In genomic region chr10:130790339-130790738, GRCh38 we compare ENCODE assay signal across 36 cellular contexts.
A peak's percentile ranks its signal among the peaks of the same experiment; 100 is the strongest.
DNase-seq lines count a peak whose midpoint lies in the region; ATAC-seq, FAIRE-seq and TF ChIP-seq lines count a peak whose summit lies in the region.
"Had no signal": no experiment of that assay in that cellular context is flagged by ENCODE, and none has a peak within 500 bp of the region (broad histone marks: within the 10 kb centered on the region; RNA-seq: fewer than 3 reads in every experiment).

No MANE protein-coding gene starts in this region.

- H2AK9ac ChIP-seq in IMR-90 (replicated peaks; ENCODE audit: low read depth, low read length, poor library complexity), result peak overlapping the region; percentile 60

- H3K4ac ChIP-seq in IMR-90 (ENCODE audit: low read depth, low read length), result no peak overlapping the region

- in situ Hi-C loops in Caki2 (cut with HindIII; ENCODE audit: low pct_unique_long_range_greater_than_20kb, low sequenced_read_pairs), result no loop called here
- in situ Hi-C loops in IMR-90 (cut with MboI; ENCODE audit: low sequenced_read_pairs), result no loop called here

- H3K79me2 ChIP-seq in GM23338 (replicated peaks; ENCODE audit: insufficient read depth), result no peaks in the 10 kb centered on the region

- no peaks in the 10 kb centered on the region for H3K27me3 ChIP-seq in IMR-90 (ENCODE audit: control insufficient read depth, insufficient read depth, low read length)
- no peaks in the 10 kb centered on the region for H3K27me3 ChIP-seq in GM23338 (ENCODE audit: insufficient read depth)
- H3K27me3 ChIP-seq: BE2C, cardiac muscle cell, gastrocnemius medialis, neural progenitor cell, right atrium auricular region, spleen had no signal

- POLR2A ChIA-PET in IMR-90 (lab: Charles Lee; ENCODE audit: unreplicated experiment), result no interaction called here

- H3K27me3 Mint-ChIP-seq in GM23338 (ENCODE audit: insufficient read depth, low read depth, poor library complexity), result peaks cover 5% of the 10 kb centered on the region

- H2BK20ac ChIP-seq in IMR-90 (ENCODE audit: low read depth, low read length), result no peak overlapping the region

- no peaks in the 10 kb centered on the region for H3F3A ChIP-seq in GM23338 (replicated peaks; ENCODE audit: low read depth)

- H3K9me1 ChIP-seq in IMR-90 (ENCODE audit: insufficient read depth, low read length), result no peaks in the 10 kb centered on the region

- H3K4me1 ChIP-seq in IMR-90 (ENCODE audit: control insufficient read depth, insufficient read depth, low read length), result no peaks in the 10 kb centered on the region
- no peaks in the 10 kb centered on the region for H3K4me1 ChIP-seq in GM23338 (ENCODE audit: insufficient read depth)
- H3K4me1 ChIP-seq: BE2C, esophagus squamous epithelium, gastrocnemius medialis, neural progenitor cell, right atrium auricular region, spleen had no signal

- H3K9me3 Mint-ChIP-seq in GM23338, result peaks cover 27% of the 10 kb centered on the region
- H3K9me3 Mint-ChIP-seq: activated naive CD4-positive, alpha-beta T cell treated with anti-CD3 and anti-CD28 coated beads, Interleukin-2, amount 50 U/mL, for 72 hours; CD8-positive, alpha-beta T cell; stimulated activated naive CD8-positive, alpha-beta T cell treated with anti-CD3 and anti-CD28 coated beads, Interleukin-15, amount 100 ng/mL, for 72 hours had no signal

- H3K56ac ChIP-seq in IMR-90 (ENCODE audit: extremely low read depth, insufficient read depth, low read length), result no peak overlapping the region

- no peak overlapping the region for H4K8ac ChIP-seq in IMR-90 (ENCODE audit: low read depth in 2 of 2, low read length in 2 of 2)

- no peaks in the 10 kb centered on the region for H3K4me1 Mint-ChIP-seq in GM23338
- H3K4me1 Mint-ChIP-seq: neural progenitor cell; stimulated activated naive CD8-positive, alpha-beta T cell treated with anti-CD3 and anti-CD28 coated beads, Interleukin-15, amount 100 ng/mL, for 72 hours had no signal

- no peak overlapping the region for H4K5ac ChIP-seq in IMR-90 (ENCODE audit: low read depth, low read length)

- H3K4me2 ChIP-seq in IMR-90 (ENCODE audit: low read depth, low read length) (no peak overlapping the region), GM23338 (no peak overlapping the region)
- H3K4me2 ChIP-seq: neural progenitor cell had no signal

- intact Hi-C loops in IMR-90 (cut with micrococcal nuclease), result no loop called here

- H3K14ac ChIP-seq in IMR-90 (replicated peaks; ENCODE audit: low read depth, low read length), result no peak overlapping the region

- no peaks in the 10 kb centered on the region for H3K79me1 ChIP-seq in IMR-90 (ENCODE audit: low read depth in 1 of 2, low read length in 2 of 2)

- no peak for FAIRE-seq in RCC 7860 (lab: Jason Lieb, UNC)

- dilution Hi-C loops in IMR-90 (cut with HindIII; ENCODE audit: low sequenced_read_pairs, unreplicated experiment), result no loop called here

- 75% methylated on average over 1 of the region's 2 CpGs; no CpG with 5 or more reads in 1 of the 2 experiments for WGBS in IMR-90 (ENCODE audit: extremely low coverage in 2 of 2, insufficient read length in 1 of 2), 2 experiments

- no peaks in the 10 kb centered on the region for H3K36me3 ChIP-seq in IMR-90 (ENCODE audit: control insufficient read depth, insufficient read depth, low read length)
- no peaks in the 10 kb centered on the region for H3K36me3 ChIP-seq in GM23338 (ENCODE audit: insufficient read depth)
- H3K36me3 ChIP-seq: BE2C, cardiac muscle cell, esophagus squamous epithelium, gastrocnemius medialis, neural progenitor cell, right atrium auricular region, spleen, thoracic aorta, WERI-Rb-1 had no signal

- H3K18ac ChIP-seq in IMR-90 (ENCODE audit: low read depth, low read length), result no peak overlapping the region

- no peak overlapping the region for H3K4me3 ChIP-seq in IMR-90 (ENCODE audit: insufficient read depth, low read depth, low read length)
- no peak overlapping the region for H3K4me3 ChIP-seq in GM23338
- H3K4me3 ChIP-seq: cardiac muscle cell, esophagus squamous epithelium, gastrocnemius medialis, neural progenitor cell, right atrium auricular region, spleen, thoracic aorta had no signal

- H4K20me1 ChIP-seq in IMR-90 (ENCODE audit: insufficient read depth, low read length), result no peaks in the 10 kb centered on the region
- H4K20me1 ChIP-seq in GM23338 (replicated peaks; ENCODE audit: insufficient read depth), result no peaks in the 10 kb centered on the region

- peak overlapping the region; percentile 70 for H2BK5ac ChIP-seq in IMR-90 (ENCODE audit: low read depth, low read length, poor library complexity, severe bottlenecking)

- ATAC-seq in IMR-90 (ENCODE audit: low read depth) (no peak), omental fat pad (ENCODE audit: low FRiP score) (peak; percentile 41), GM23338 (no peak)
- ATAC-seq: activated naive CD4-positive, alpha-beta T cell treated with anti-CD3 and anti-CD28 coated beads, Interleukin-2, amount 50 U/mL, for 72 hours; CD8-positive, alpha-beta T cell; gastrocnemius medialis; Panc1; stimulated activated naive CD8-positive, alpha-beta T cell treated with anti-CD3 and anti-CD28 coated beads, Interleukin-15, amount 100 ng/mL, for 72 hours had no signal

- TF ChIP-seq RAD21 in IMR-90 (IDR thresholded peaks at IDR 0.05; ENCODE audit: low read length), result no peak

- H2BK120ac ChIP-seq in IMR-90 (ENCODE audit: low read depth, low read length), result no peak overlapping the region

- DNase-seq in Caki2 (ENCODE audit: low read depth), result peak; percentile 3
- no peak for DNase-seq in IMR-90
- DNase-seq in fibroblast of gingiva (ENCODE audit: low read depth), result peak; percentile 8
- DNase-seq in omental fat pad (ENCODE audit: low spot score), result no peak
- no peak for DNase-seq in RCC 7860 (ENCODE audit: low spot score)
- DNase-seq in AG08395 (ENCODE audit: low spot score), result no peak
- DNase-seq in GM23338 (ENCODE audit: low spot score), result no peak
- no peak for DNase-seq in Ammon's horn (ENCODE audit: low spot score)
- DNase-seq: activated CD4-positive, alpha-beta T cell treated with anti-CD3 and anti-CD28 coated beads for 4 hours; activated CD8-positive, alpha-beta memory T cell treated with anti-CD3 and anti-CD28 coated beads for 24 hours; anterior cingulate cortex; BE2C; CD8-positive, alpha-beta T cell; cortex of kidney; DMS 273 treated with DMSO at 0.1 percent for 48 hours; esophagus squamous epithelium; gastrocnemius medialis; H7; Karpas-422; left cardiac atrium; mesendoderm; NCI-H1436; NCI-H2081; NCI-H345; spleen; stimulated activated CD4-positive, alpha-beta T cell treated with anti-CD3 and anti-CD28 coated beads, Interleukin-2, amount 100 ng/mL, for 24 hours; stimulated activated naive CD8-positive, alpha-beta T cell treated with anti-CD3 and anti-CD28 coated beads, Interleukin-15, amount 100 ng/mL, for 72 hours; SW 1271; T1000; WERI-Rb-1 had no signal

- peaks cover 56% of the 10 kb centered on the region for H3K9me3 ChIP-seq in IMR-90 (ENCODE audit: control insufficient read depth, insufficient read depth, low read length)
- H3K9me3 ChIP-seq: BE2C, esophagus squamous epithelium, gastrocnemius medialis, right atrium auricular region, thoracic aorta had no signal

- H2BK15ac ChIP-seq in IMR-90 (ENCODE audit: low read depth, low read length), result no peak overlapping the region

- peaks cover 15% of the 10 kb centered on the region for H3K36me3 Mint-ChIP-seq in GM23338 (ENCODE audit: low read depth)
- H3K36me3 Mint-ChIP-seq: activated naive CD4-positive, alpha-beta T cell treated with anti-CD3 and anti-CD28 coated beads, Interleukin-2, amount 50 U/mL, for 72 hours; CD8-positive, alpha-beta T cell; neural progenitor cell had no signal

- TF ChIP-seq CTCF in IMR-90 (conservative IDR thresholded peaks at IDR 0.05; ENCODE audit: low read depth, low read length) (no peak), omental fat pad (IDR thresholded peaks at IDR 0.05) (no peak), GM23338 (conservative IDR thresholded peaks at IDR 0.05; ENCODE audit: low read depth in 2 of 2) (no peak)

- H4K91ac ChIP-seq in IMR-90 (ENCODE audit: insufficient read depth, low read depth, low read length), result no peak overlapping the region

- H3K27ac Mint-ChIP-seq in GM23338, result no peak overlapping the region
- H3K27ac Mint-ChIP-seq: activated naive CD4-positive, alpha-beta T cell treated with anti-CD3 and anti-CD28 coated beads, Interleukin-2, amount 50 U/mL, for 72 hours; CD8-positive, alpha-beta T cell; neural progenitor cell; stimulated activated naive CD8-positive, alpha-beta T cell treated with anti-CD3 and anti-CD28 coated beads, Interleukin-15, amount 100 ng/mL, for 72 hours had no signal

- H3K9ac ChIP-seq in IMR-90 (ENCODE audit: low read depth, low read length), result no peak overlapping the region
- H3K9ac ChIP-seq: neural progenitor cell had no signal

- peak overlapping the region; percentile 34 for H2AFZ ChIP-seq in IMR-90 (replicated peaks; ENCODE audit: low read length, poor library complexity)
- no peak overlapping the region for H2AFZ ChIP-seq in GM23338
- H2AFZ ChIP-seq: neural progenitor cell had no signal

- no peak overlapping the region for H3K27ac ChIP-seq in IMR-90 (ENCODE audit: insufficient read depth, low read length)
- no peak overlapping the region for H3K27ac ChIP-seq in GM23338 (ENCODE audit: low read depth)
- H3K27ac ChIP-seq: cardiac muscle cell, esophagus squamous epithelium, gastrocnemius medialis, neural progenitor cell, right atrium auricular region, spleen, thoracic aorta, WERI-Rb-1 had no signal

- BruUV-seq in IMR-90 (replicated peaks; lab: Mats Ljungman, UMichigan), result no TSS peak

- H3K9me2 ChIP-seq in GM23338 (ENCODE audit: insufficient read depth), result no peaks in the 10 kb centered on the region

- H3K4me3 Mint-ChIP-seq in GM23338, result no peak overlapping the region
- H3K4me3 Mint-ChIP-seq: CD8-positive, alpha-beta T cell; neural progenitor cell; stimulated activated naive CD8-positive, alpha-beta T cell treated with anti-CD3 and anti-CD28 coated beads, Interleukin-15, amount 100 ng/mL, for 72 hours had no signal

- H3K23ac ChIP-seq in IMR-90 (ENCODE audit: low read depth, low read length), result no peak overlapping the region

- no peak for TF ChIP-seq POLR2A in IMR-90 (IDR thresholded peaks at IDR 0.05; ENCODE audit: low read depth, low read length)

- no peak overlapping the region for H2AK5ac ChIP-seq in IMR-90 (ENCODE audit: low read depth, low read length)

- CTCF ChIA-PET in IMR-90 (lab: Yijun Ruan, JAX), result no interaction called here

TF ChIP-seq in IMR-90, 13 proteins besides CTCF, POLR2A, EP300 and RAD21 (continues in another document):
- no peak for TF ChIP-seq MAZ (IDR thresholded peaks at IDR 0.05; ENCODE audit: borderline replicate concordance, low read depth, low read length)
- no peak for TF ChIP-seq CEBPB (IDR thresholded peaks at IDR 0.05; ENCODE audit: low read depth, low read length)

TF ChIP-seq in GM23338, 12 proteins besides CTCF, POLR2A, EP300 and RAD21 (continues in another document):
- TF ChIP-seq ZNF114 (CRISPR knock-in tag; IDR thresholded peaks at IDR 0.05) (no peak), CREB1 (CRISPR knock-in tag; IDR thresholded peaks at IDR 0.05; ENCODE audit: low read depth) (no peak)

Comparison
In these comparisons a context has a peak if more than half of its experiments do, and no peak if none do; other contexts are left out.
1. DNase-seq: peak in Caki2 (single experiment) and fibroblast of gingiva (single experiment); none in IMR-90 (single experiment), omental fat pad (single experiment), RCC 7860 (single experiment), AG08395 (single experiment), GM23338 (single experiment) and Ammon's horn (single experiment).